Comparison of ENCODE assay signal across 8 cellular contexts in genomic region chr16:89700649-89701424, GRCh38. TPM values are rescaled to one million over a fixed set of nuclear protein-coding genes. Genes with fewer than 3 reads are reported as not detected.
A peak's percentile ranks its signal among the peaks of the same experiment; 100 is the strongest.
DNase-seq lines count a peak whose midpoint lies in the region; ATAC-seq and TF ChIP-seq lines count a peak whose summit lies in the region.

No MANE protein-coding gene starts in this region.

- no peaks in the 10 kb centered on the region for H3K27me3 ChIP-seq in esophagus (ENCODE audit: control insufficient read depth in 1 of 2, insufficient read depth in 2 of 2, low read length in 2 of 2)

- peak overlapping the region; percentile 55 to 70 for H3K4me3 ChIP-seq in esophagus (ENCODE audit: low read depth in 1 of 2, low read length in 2 of 2)

- H3K4me1 Mint-ChIP-seq in naive thymus-derived CD8-positive, alpha-beta T cell: peaks cover 4 to 40% (median 20%) of the 10 kb centered on the region in 4 donors

- POLR2A ChIA-PET in naive thymus-derived CD8-positive, alpha-beta T cell (lab: Charles Lee): interaction anchor here (0.6 to 17.7 kb wide), 21 partner anchors 10 to 271 kb away, joined by 3 to 262 read pairs (median 6); partner anchors contain the start of genes CDK10, CHMP1A, FANCA and SPATA33

- no peak for TF ChIP-seq POLR2A in GM18505 (IDR thresholded peaks at IDR 0.05; ENCODE audit: borderline replicate concordance, extremely low read depth, insufficient read depth, insufficient read length)

- no peaks in the 10 kb centered on the region for H3K9me3 ChIP-seq in esophagus (ENCODE audit: control insufficient read depth in 2 of 2, insufficient read depth in 1 of 2, low read depth in 1 of 2, low read length in 1 of 2)

- no peaks in the 10 kb centered on the region for H3K27me3 Mint-ChIP-seq in naive thymus-derived CD8-positive, alpha-beta T cell

- 1 to 2% methylated on average over 68 to 78 of the region's 78 CpGs for WGBS in esophagus, 2 donors

- peak overlapping the region; percentile 65 to 87 (median 79) for H3K4me3 Mint-ChIP-seq in naive thymus-derived CD8-positive, alpha-beta T cell

- H3K9me3 Mint-ChIP-seq in naive thymus-derived CD8-positive, alpha-beta T cell: no peaks in the 10 kb centered on the region

- peak; percentile 14 for ATAC-seq in GM18505 (IDR thresholded peaks at IDR 0.05; ENCODE audit: unreplicated experiment)
- ATAC-seq in naive thymus-derived CD8-positive, alpha-beta T cell: peak; percentile 33 to 38
- ATAC-seq in HG03025 (IDR thresholded peaks at IDR 0.05; ENCODE audit: low FRiP score, unreplicated experiment): no peak

- peaks cover 0 to 7% of the 10 kb centered on the region in 2 donors for H3K4me1 ChIP-seq in esophagus (ENCODE audit: control insufficient read depth in 2 of 2, insufficient read depth in 2 of 2, low read length in 1 of 2)

- DNase-seq in AG08396 (ENCODE audit: low spot score): peak; percentile 66
- peak; percentile 30 to 51 for DNase-seq in NCI-H1930 (lab: John Stamatoyannopoulos, UW)
- DNase-seq in activated T-cell treated with anti-CD3 and anti-CD28 coated beads, Interleukin-2, amount 50 U/mL, for 1 hour: peak; percentile 70
- peak; percentile 32 to 79 (median 56) for DNase-seq in naive thymus-derived CD8-positive, alpha-beta T cell
- no peak for DNase-seq in NCI-H446 treated with DMSO at 0.1 percent for 48 hours (lab: John Stamatoyannopoulos, UW)

- peaks cover 0 to 1% (median 0%) of the 10 kb centered on the region in 3 donors for H3K36me3 Mint-ChIP-seq in naive thymus-derived CD8-positive, alpha-beta T cell

- H3K36me3 ChIP-seq in esophagus (ENCODE audit: control insufficient read depth in 2 of 2, insufficient read depth in 2 of 2, low read length in 1 of 2): peaks cover 0 to 5% of the 10 kb centered on the region in 2 donors

- H3K27ac ChIP-seq in esophagus (ENCODE audit: low read depth in 2 of 2, low read length in 1 of 2): peak overlapping the region; percentile 93

- H3K27ac Mint-ChIP-seq in naive thymus-derived CD8-positive, alpha-beta T cell: peak overlapping the region in 8 of 10 donors; percentile 87 to 95 (median 90)

RNA-seq across cellular contexts. Expression of gene SPATA2L, which starts 0.7 kb away (rescaled TPM):
- polyA plus RNA-seq in esophagus: 1 to 10 TPM; 4.8 to 6.5 TPM
- 1 to 10 TPM; 6.9 to 8.1 TPM for total RNA-seq in naive thymus-derived CD8-positive, alpha-beta T cell
- polyA plus RNA-seq in naive thymus-derived CD8-positive, alpha-beta T cell: 1 to 10 TPM; 3.5 to 6.4 (median 5.4) TPM

RNA-seq across cellular contexts. Expression of gene CDK10, which starts 14.3 kb away (rescaled TPM):
- 10 to 100 TPM; 49.2 to 88.8 TPM for polyA plus RNA-seq in esophagus
- total RNA-seq in naive thymus-derived CD8-positive, alpha-beta T cell: 100 to 1,000 TPM; 129 to 135 TPM
- polyA plus RNA-seq in naive thymus-derived CD8-positive, alpha-beta T cell: 10 to 100 TPM; 25.4 to 63.3 (median 27.3) TPM

RNA-seq across cellular contexts. Expression of gene VPS9D1, which starts 19.9 kb away (rescaled TPM):
- 10 to 100 TPM; 26.4 to 37.5 TPM for polyA plus RNA-seq in esophagus
- total RNA-seq in naive thymus-derived CD8-positive, alpha-beta T cell: 10 to 100 TPM; 16.5 to 17.0 TPM
- 1 to 10 TPM in 1 of 3 donors, under 1 TPM in 2; 0.53 to 1.3 (median 0.91) TPM for polyA plus RNA-seq in naive thymus-derived CD8-positive, alpha-beta T cell

RNA-seq across cellular contexts. Expression of gene ZNF276, which starts 20.5 kb away (rescaled TPM):
- polyA plus RNA-seq in esophagus: 10 to 100 TPM; 23.2 to 42.3 TPM
- total RNA-seq in naive thymus-derived CD8-positive, alpha-beta T cell: 100 to 1,000 TPM; 168 to 171 TPM
- 10 to 100 TPM; 15.0 to 56.0 (median 19.6) TPM for polyA plus RNA-seq in naive thymus-derived CD8-positive, alpha-beta T cell

RNA-seq across cellular contexts. Expression of gene SPATA33, which starts 43.2 kb away (rescaled TPM):
- 1 to 10 TPM; 3.5 to 5.4 TPM for polyA plus RNA-seq in esophagus
- 1 to 10 TPM; 6.2 to 7.7 TPM for total RNA-seq in naive thymus-derived CD8-positive, alpha-beta T cell
- polyA plus RNA-seq in naive thymus-derived CD8-positive, alpha-beta T cell: 1 to 10 TPM; 1.7 to 3.0 (median 2.3) TPM

Comparison
In these comparisons a context has a peak if more than half of its experiments do, and no peak if none do; other contexts are left out.
1. RNA of gene VPS9D1, which starts 19.9 kb away (polyA plus RNA-seq): 26.4 to 37.5 TPM in esophagus; 0.53 to 1.3 TPM in naive thymus-derived CD8-positive, alpha-beta T cell; every median in the first group is over 10 times any median in the second.